Comparison of ENCODE assay signal across 27 cellular contexts in genomic region chr5:67547682-67548081, GRCh38.
DNase-seq lines count a peak whose midpoint lies in the region; ATAC-seq and TF ChIP-seq lines count a peak whose summit lies in the region.
"Had no signal": no experiment of that assay in that cellular context is flagged by ENCODE, and none has a peak within 500 bp of the region (broad histone marks: within the 10 kb centered on the region; RNA-seq: fewer than 3 reads in every experiment).

No MANE protein-coding gene starts in this region.

- in situ Hi-C loops in GM13976 (cut with MboI; ENCODE audit: low sequenced_read_pairs, unreplicated experiment) = no loop called here

- H3K4me3 ChIP-seq in DND-41 (ENCODE audit: low read depth in 1 of 2, low read length in 2 of 2) (no peak overlapping the region), parathyroid adenoma (ENCODE audit: low read depth, low read length) (no peak overlapping the region)
- no peak overlapping the region for H3K4me3 ChIP-seq in naive thymus-derived CD4-positive, alpha-beta T cell (ENCODE audit: low read length)
- H3K4me3 ChIP-seq: GM12878, GM23338, HAP-1, SK-N-MC had no signal

- POLR2A ChIA-PET in naive thymus-derived CD4-positive, alpha-beta T cell (lab: Charles Lee) = interaction anchor here (0.6 kb wide), 1 partner anchor 161 kb away, joined by 3 read pairs; no protein-coding TSS in a partner anchor

- H3K4me3 Mint-ChIP-seq in activated naive CD4-positive, alpha-beta T cell treated with anti-CD3 and anti-CD28 coated beads, Interleukin-2, amount 50 U/mL, for 24 hours = peak overlapping the region; percentile 5
- H3K4me3 Mint-ChIP-seq in effector memory CD8-positive, alpha-beta T cell = peak overlapping the region; percentile 55 to 66
- H3K4me3 Mint-ChIP-seq in naive thymus-derived CD4-positive, alpha-beta T cell = peak overlapping the region in 5 of 10 donors; percentile 9 to 45 (median 41)
- H3K4me3 Mint-ChIP-seq: CD14-positive monocyte, GM23338, HFFc6, IgD-negative memory B cell had no signal

- no peak overlapping the region for H3K27ac ChIP-seq in DND-41 (ENCODE audit: low read length)
- H3K27ac ChIP-seq in parathyroid adenoma = peak overlapping the region; percentile 9
- H3K27ac ChIP-seq in naive thymus-derived CD4-positive, alpha-beta T cell (ENCODE audit: low read depth, low read length) = no peak overlapping the region
- H3K27ac ChIP-seq: KMS-11, SK-N-MC had no signal

- H3K79me2 ChIP-seq in DND-41 (ENCODE audit: insufficient read depth, low read length) = no peaks in the 10 kb centered on the region
- no peaks in the 10 kb centered on the region for H3K79me2 ChIP-seq in parathyroid adenoma

- H3K9me3 ChIP-seq in DND-41 (ENCODE audit: insufficient read depth, low read length, severe bottlenecking) = no peaks in the 10 kb centered on the region
- H3K9me3 ChIP-seq in parathyroid adenoma (ENCODE audit: control insufficient read depth, low read length) = no peaks in the 10 kb centered on the region
- H3K9me3 ChIP-seq in naive thymus-derived CD4-positive, alpha-beta T cell (ENCODE audit: control insufficient read depth in 2 of 3, low read length in 3 of 3) = no peaks in the 10 kb centered on the region
- H3K9me3 ChIP-seq: BE2C, HAP-1, Peyer's patch had no signal

- H3K36me3 Mint-ChIP-seq in activated naive CD4-positive, alpha-beta T cell treated with anti-CD3 and anti-CD28 coated beads, Interleukin-2, amount 50 U/mL, for 24 hours = no peaks in the 10 kb centered on the region
- no peaks in the 10 kb centered on the region for H3K36me3 Mint-ChIP-seq in effector memory CD8-positive, alpha-beta T cell (ENCODE audit: insufficient read depth)
- H3K36me3 Mint-ChIP-seq in naive thymus-derived CD4-positive, alpha-beta T cell = no peaks in the 10 kb centered on the region
- H3K36me3 Mint-ChIP-seq: CD14-positive monocyte, IgD-negative memory B cell had no signal

- ATAC-seq in DND-41 (ENCODE audit: insufficient read depth, low read depth) (no peak), GM19351 (IDR thresholded peaks at IDR 0.05; ENCODE audit: unreplicated experiment) (no peak)
- no peak for ATAC-seq in effector memory CD8-positive, alpha-beta T cell (replicated peaks)
- no peak for ATAC-seq in naive thymus-derived CD4-positive, alpha-beta T cell
- ATAC-seq: GM12878, GM23338 had no signal

- intact Hi-C loops in naive thymus-derived CD4-positive, alpha-beta T cell (cut with micrococcal nuclease) = no loop called here

- no peak for DNase-seq in activated naive CD4-positive, alpha-beta T cell (lab: John Stamatoyannopoulos, UW)
- DNase-seq in DND-41 (no peak), GM13976 (ENCODE audit: low spot score) (no peak)
- no peak for DNase-seq in effector memory CD8-positive, alpha-beta T cell
- DNase-seq in naive thymus-derived CD4-positive, alpha-beta T cell = no peak
- DNase-seq: 8988T, ACHN, BE2C, HFFc6, NCI-H1048, NCI-H1417, NCI-H1694, NCI-H2029 treated with DMSO at 0.1 percent for 48 hours, NCI-H446 treated with DMSO at 0.1 percent for 48 hours, NCI-H526, Peyer's patch, SIG-M5 had no signal

- peaks cover 15% of the 10 kb centered on the region for H3K4me1 Mint-ChIP-seq in activated naive CD4-positive, alpha-beta T cell treated with anti-CD3 and anti-CD28 coated beads, Interleukin-2, amount 50 U/mL, for 24 hours
- H3K4me1 Mint-ChIP-seq in effector memory CD8-positive, alpha-beta T cell (ENCODE audit: low read depth in 2 of 2) = peaks cover 16 to 18% of the 10 kb centered on the region in 2 donors
- H3K4me1 Mint-ChIP-seq in naive thymus-derived CD4-positive, alpha-beta T cell = peaks cover 4 to 28% (median 17%) of the 10 kb centered on the region in 7 donors
- H3K4me1 Mint-ChIP-seq: GM23338 had no signal

- H4K20me1 ChIP-seq in DND-41 (ENCODE audit: insufficient read depth, low read length) = no peaks in the 10 kb centered on the region

- CTCF ChIA-PET in naive thymus-derived CD4-positive, alpha-beta T cell (lab: Charles Lee) = no interaction called here

- no peaks in the 10 kb centered on the region for H3K36me3 ChIP-seq in DND-41 (ENCODE audit: insufficient read depth, low read length)
- H3K36me3 ChIP-seq in parathyroid adenoma (ENCODE audit: control insufficient read depth, insufficient read depth, low read length) = no peaks in the 10 kb centered on the region
- H3K36me3 ChIP-seq in naive thymus-derived CD4-positive, alpha-beta T cell (ENCODE audit: control insufficient read depth in 2 of 3, insufficient read depth in 3 of 3, low read length in 3 of 3) = no peaks in the 10 kb centered on the region
- H3K36me3 ChIP-seq: BE2C, HAP-1, Peyer's patch had no signal

- no peaks in the 10 kb centered on the region for H3K9me3 Mint-ChIP-seq in activated naive CD4-positive, alpha-beta T cell treated with anti-CD3 and anti-CD28 coated beads, Interleukin-2, amount 50 U/mL, for 24 hours
- H3K9me3 Mint-ChIP-seq in effector memory CD8-positive, alpha-beta T cell = no peaks in the 10 kb centered on the region
- peaks cover 0 to 11% (median 0%) of the 10 kb centered on the region in 11 donors for H3K9me3 Mint-ChIP-seq in naive thymus-derived CD4-positive, alpha-beta T cell
- H3K9me3 Mint-ChIP-seq: GM23338, HFFc6 had no signal

- H3K9ac ChIP-seq in DND-41 (ENCODE audit: low read depth, low read length) (no peak overlapping the region), parathyroid adenoma (no peak overlapping the region)
- H3K9ac ChIP-seq: KMS-11 had no signal

- no peak overlapping the region for H3K27ac Mint-ChIP-seq in activated naive CD4-positive, alpha-beta T cell treated with anti-CD3 and anti-CD28 coated beads, Interleukin-2, amount 50 U/mL, for 24 hours
- peak overlapping the region; percentile 32 to 44 for H3K27ac Mint-ChIP-seq in effector memory CD8-positive, alpha-beta T cell
- peak overlapping the region in 1 of 9 donors; percentile 22 for H3K27ac Mint-ChIP-seq in naive thymus-derived CD4-positive, alpha-beta T cell
- H3K27ac Mint-ChIP-seq: CD14-positive monocyte, GM23338, HFFc6, IgD-negative memory B cell had no signal

- no peaks in the 10 kb centered on the region for H3K27me3 Mint-ChIP-seq in activated naive CD4-positive, alpha-beta T cell treated with anti-CD3 and anti-CD28 coated beads, Interleukin-2, amount 50 U/mL, for 24 hours
- no peaks in the 10 kb centered on the region for H3K27me3 Mint-ChIP-seq in effector memory CD8-positive, alpha-beta T cell
- H3K27me3 Mint-ChIP-seq in naive thymus-derived CD4-positive, alpha-beta T cell = no peaks in the 10 kb centered on the region
- H3K27me3 Mint-ChIP-seq: IgD-negative memory B cell had no signal

- H3K4me2 ChIP-seq in DND-41 (ENCODE audit: insufficient read depth, low read length) (no peak overlapping the region), parathyroid adenoma (ENCODE audit: low read length) (no peak overlapping the region)
- H3K4me2 ChIP-seq: GM23338, KMS-11 had no signal

- no peaks in the 10 kb centered on the region for H3K27me3 ChIP-seq in DND-41 (ENCODE audit: insufficient read depth, low read length, poor library complexity)
- H3K27me3 ChIP-seq in parathyroid adenoma (ENCODE audit: control insufficient read depth, insufficient read depth, low read length) = no peaks in the 10 kb centered on the region
- H3K27me3 ChIP-seq in naive thymus-derived CD4-positive, alpha-beta T cell (ENCODE audit: control insufficient read depth in 2 of 2, insufficient read depth in 2 of 2, low read length in 2 of 2) = no peaks in the 10 kb centered on the region
- H3K27me3 ChIP-seq: BE2C, Peyer's patch had no signal

- H2AFZ ChIP-seq in DND-41 (ENCODE audit: low read depth, low read length) (peak overlapping the region; percentile 35; the same call in 1 of the 2 replicates), parathyroid adenoma (peak overlapping the region; percentile 64)

- TF ChIP-seq CTCF in DND-41 (IDR thresholded peaks at IDR 0.05; ENCODE audit: borderline replicate concordance, extremely low read depth, low read length, poor library complexity, severe bottlenecking) = no peak
- no peak for TF ChIP-seq CTCF in parathyroid adenoma (IDR thresholded peaks at IDR 0.05)
- no peak for TF ChIP-seq CTCF in GM13976 (IDR thresholded peaks at IDR 0.05; ENCODE audit: borderline replicate concordance, control extremely low read depth, extremely low read depth, insufficient read depth, missing control alignments)

- peaks cover 8% of the 10 kb centered on the region; the same call in 1 of the 2 replicates for H3K4me1 ChIP-seq in DND-41 (ENCODE audit: insufficient read depth, low read length)
- H3K4me1 ChIP-seq in parathyroid adenoma = peaks cover 38% of the 10 kb centered on the region
- H3K4me1 ChIP-seq in naive thymus-derived CD4-positive, alpha-beta T cell (ENCODE audit: control insufficient read depth in 2 of 2, insufficient read depth in 2 of 2, low read length in 2 of 2) = no peaks in the 10 kb centered on the region
- H3K4me1 ChIP-seq: BE2C, HAP-1 had no signal
